Comparison of ENCODE assay signal across 29 cellular contexts in the genomic region with DNA sequence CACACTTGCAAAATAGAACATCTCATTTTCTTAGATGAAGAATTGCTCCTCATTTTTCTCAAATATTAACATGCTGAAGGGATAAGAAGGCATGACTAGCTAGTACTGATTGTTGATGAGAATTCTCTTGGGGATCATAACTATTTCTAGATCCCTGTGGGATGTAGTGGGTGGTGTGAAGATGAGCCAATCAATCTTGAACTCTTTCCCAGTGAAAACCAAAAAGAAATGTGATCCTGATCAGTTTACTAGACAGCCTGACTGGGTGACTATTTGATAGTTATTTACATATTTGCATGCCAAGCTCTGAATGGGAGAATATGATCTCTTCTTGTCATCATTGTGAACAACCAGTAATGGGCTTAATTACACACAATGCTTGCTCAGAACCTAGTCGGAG.
"Had no signal": no experiment of that assay in that cellular context is flagged by ENCODE, and none has a peak within 500 bp of the region (broad histone marks: within the 10 kb centered on the region; RNA-seq: fewer than 3 reads in every experiment).

No MANE protein-coding gene starts in this region.

- ATAC-seq: activated naive CD8-positive, alpha-beta T cell treated with anti-CD3 and anti-CD28 coated beads, Interleukin-2, amount 50 U/mL, for 24 hours; activated T-cell treated with anti-CD3 and anti-CD28 coated beads, Interleukin-2, amount 50 U/mL, for 4 hours; PC-3; Right ventricle myocardium inferior had no signal

- DNase-seq: activated B cell treated with CpG ODN at 0.5 μM for 24 hours; activated CD4-positive, alpha-beta memory T cell treated with anti-CD3 and anti-CD28 coated beads for 36 hours; activated CD4-positive, alpha-beta T cell treated with anti-CD3 and anti-CD28 coated beads for 4 hours; activated CD4-positive, alpha-beta T cell treated with anti-CD3 and anti-CD28 coated beads, Interleukin-2, amount 50 U/mL, for 1 hour; activated CD4-positive, CD25-positive, alpha-beta regulatory T cell treated with anti-CD3 and anti-CD28 coated beads, Interleukin-2, amount 50 U/mL, for 72 hours; activated CD8-positive, alpha-beta memory T cell treated with anti-CD3 and anti-CD28 coated beads, Interleukin-2, amount 50 U/mL, for 4 hours; activated gamma-delta T cell treated with Interleukin-2 at 50 U/mL for 16 hours; activated naive CD4-positive, alpha-beta T cell treated with anti-CD3 and anti-CD28 coated beads, Interleukin-2, amount 10 ng/mL, durations not matched to agents 7 days and 5 days; activated naive CD8-positive, alpha-beta T cell treated with anti-CD3 and anti-CD28 coated beads, Interleukin-2, amount 50 U/mL, for 24 hours; activated T-cell treated with anti-CD3 and anti-CD28 coated beads for 4 hours; activated T-cell treated with anti-CD3 and anti-CD28 coated beads, Interleukin-2, amount 50 U/mL, for 4 hours; anterior cingulate cortex; NCI-H1048; NCI-H1105 treated with DMSO at 0.1 percent for 48 hours; NCI-H1436 treated with DMSO at 0.1 percent for 48 hours; NCI-H1694 treated with DMSO at 0.1 percent for 48 hours; NCI-H2029; NCI-H345; NCI-H524 treated with DMSO at 0.1 percent for 48 hours; NK-92 treated with Interleukin-12 subunit alpha and Interleukin-12 subunit beta, amount 100 ng/mL, for 24 hours; PC-3; SIG-M5; SW 1271; T-helper 1 cell; T-helper 2 cell; T-helper 9 cell had no signal

- H3K27ac ChIP-seq: RWPE1, VCaP had no signal
